ENCODE assay signal across 1 cellular context in the genomic region with DNA sequence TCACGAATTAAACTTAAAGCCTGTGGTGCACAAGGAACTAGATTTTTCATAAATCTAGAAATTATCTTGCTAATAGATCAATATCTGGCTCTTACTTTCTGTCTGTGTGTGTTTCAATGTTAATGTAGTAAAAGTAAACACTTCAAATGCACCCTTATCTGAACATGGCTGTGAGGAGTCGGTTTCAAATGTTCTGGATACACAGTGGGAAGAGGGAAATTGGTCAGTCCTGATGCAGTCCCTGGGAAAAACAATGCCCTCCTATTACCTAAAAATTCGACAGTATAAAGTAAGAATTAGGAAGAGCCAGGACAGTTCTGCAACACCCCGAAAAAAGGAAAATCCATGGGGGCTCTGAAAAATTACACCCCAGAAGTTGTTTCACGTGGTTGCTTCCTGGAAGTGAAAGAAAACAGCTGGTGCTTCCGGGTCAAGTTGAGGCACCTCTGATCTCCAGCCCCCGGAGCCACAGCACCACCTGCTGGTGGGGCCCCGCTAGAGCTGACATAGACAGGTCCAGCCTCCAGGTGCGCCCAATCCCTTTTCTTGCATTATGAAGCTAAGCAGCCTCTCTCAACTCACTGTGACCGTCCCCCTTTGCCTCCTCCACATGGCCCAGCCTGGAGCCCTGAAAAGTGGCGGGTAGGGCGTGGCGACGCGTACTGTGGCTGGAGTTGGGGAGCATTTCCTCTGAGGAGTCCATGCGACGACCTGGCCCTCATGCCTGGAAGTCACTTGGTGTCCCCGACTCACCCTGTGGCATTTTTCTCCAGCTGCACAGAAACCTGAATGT.
TF ChIP-seq lines count a peak whose summit lies in the region.

No MANE protein-coding gene starts in this region.

TF ChIP-seq in GM12878, 131 proteins besides CTCF, POLR2A, EP300 and RAD21:
- peak; percentile 37; the same call in 1 of the 2 replicates for TF ChIP-seq NR2F1 (conservative IDR thresholded peaks at IDR 0.05)
- TF ChIP-seq RFX5 (IDR thresholded peaks at IDR 0.05; ENCODE audit: low read depth, low read length) = no peak
- no peak for TF ChIP-seq GATAD2B (conservative IDR thresholded peaks at IDR 0.05; ENCODE audit: low read depth)
- TF ChIP-seq SMC3 (IDR thresholded peaks at IDR 0.05; ENCODE audit: borderline replicate concordance, low read length) = peak; percentile 23; the same call in 1 of the 2 replicates
- TF ChIP-seq IRF4 (IDR thresholded peaks at IDR 0.05; ENCODE audit: low read depth, low read length) = no peak
- peak; percentile 85 for TF ChIP-seq NR2C1 (IDR thresholded peaks at IDR 0.05)
- TF ChIP-seq GABPA (IDR thresholded peaks at IDR 0.05; ENCODE audit: low read depth) = peak; percentile 79
- no peak for TF ChIP-seq ZNF687 (IDR thresholded peaks at IDR 0.05)
